ENCODE assay signal across 12 cellular contexts in genomic region chr1:22204989-22205913, GRCh38.
DNase-seq lines count a peak whose midpoint lies in the region; ATAC-seq, FAIRE-seq and TF ChIP-seq lines count a peak whose summit lies in the region.
"Had no signal": no experiment of that assay in that cellular context is flagged by ENCODE, and none has a peak within 500 bp of the region (broad histone marks: within the 10 kb centered on the region; RNA-seq: fewer than 3 reads in every experiment).

No MANE protein-coding gene starts in this region.

- no peaks in the 10 kb centered on the region for H3K4me1 ChIP-seq in HEK293 (ENCODE audit: control insufficient read depth, insufficient read depth, low read length)
- no peaks in the 10 kb centered on the region for H3K4me1 ChIP-seq in adrenal gland (replicated peaks in 1 of 2)
- H3K4me1 ChIP-seq in left lung: peaks cover 5 to 6% of the 10 kb centered on the region in 2 donors

- POLR2A ChIA-PET in HEK293 (lab: Yijun Ruan, JAX): no interaction called here

- TF ChIP-seq CTCF in HEK293 (tag by site-specific recombination; IDR thresholded peaks at IDR 0.05) (no peak), adrenal gland (IDR thresholded peaks at IDR 0.05) (no peak), left lung (IDR thresholded peaks at IDR 0.05) (no peak)

- no peak for FAIRE-seq in GM19239 (lab: Jason Lieb, UNC)
- FAIRE-seq: TTC549 had no signal

- H3K4me3 ChIP-seq in HEK293 (ENCODE audit: low read depth, low read length): no peak overlapping the region
- H3K4me3 ChIP-seq in adrenal gland: no peak overlapping the region
- H3K4me3 ChIP-seq in left lung: no peak overlapping the region

- ATAC-seq in left lung (peak; percentile 16), GM21423 (IDR thresholded peaks at IDR 0.05; ENCODE audit: unreplicated experiment) (no peak)
- ATAC-seq: activated CD8-positive, alpha-beta T cell treated with anti-CD3 and anti-CD28 coated beads, Interleukin-2, amount 10 ng/mL, durations not matched to agents 7 days and 5 days had no signal

- H3K36me3 ChIP-seq in HEK293 (ENCODE audit: control insufficient read depth in 2 of 2, insufficient read depth in 1 of 2, low read length in 2 of 2) (no peaks in the 10 kb centered on the region), adrenal gland (replicated peaks in 1 of 2) (no peaks in the 10 kb centered on the region), left lung (no peaks in the 10 kb centered on the region)

- H3K9me3 ChIP-seq in HEK293 (ENCODE audit: control insufficient read depth, insufficient read depth, low read depth, low read length) (no peaks in the 10 kb centered on the region), adrenal gland (replicated peaks in 1 of 3) (no peaks in the 10 kb centered on the region), left lung (no peaks in the 10 kb centered on the region)

- intact Hi-C loops in adrenal gland (cut with DNase I): no loop called here
- intact Hi-C loops in left lung (cut with DNase I): no loop called here

- no peak for TF ChIP-seq POLR2A in adrenal gland (IDR thresholded peaks at IDR 0.05)

- 39 to 55% (median 48%) methylated on average over 14 to 15 of the region's 15 CpGs for WGBS in adrenal gland, 4 donors

- peak; percentile 18 for DNase-seq in A172 (ENCODE audit: low spot score)
- peak in 6 of 7 donors; percentile 48 to 85 (median 69) for DNase-seq in adrenal gland
- DNase-seq in left lung: peak in 1 of 2 donors; percentile 32
- no peak for DNase-seq in germinal center (ENCODE audit: low spot score)
- no peak for DNase-seq in OCI-M1 (lab: John Stamatoyannopoulos, UW)
- DNase-seq in GM19239 (ENCODE audit: insufficient read length, low spot score): no peak
- DNase-seq: activated CD8-positive, alpha-beta T cell treated with anti-CD3 and anti-CD28 coated beads, Interleukin-2, amount 10 ng/mL, durations not matched to agents 7 days and 5 days; activated gamma-delta T cell treated with Interleukin-2 at 50 U/mL for 16 hours; DMS153 had no signal

- H3K27me3 ChIP-seq in adrenal gland (no peaks in the 10 kb centered on the region), left lung (peaks cover 17 to 49% of the 10 kb centered on the region in 2 donors)

- CTCF ChIA-PET in HEK293 (lab: Yijun Ruan, JAX): interaction anchor here (0.7 to 1.4 kb wide), 3 partner anchors 69 to 725 kb away, joined by 3 read pairs; no protein-coding TSS in a partner anchor

- H3K27ac ChIP-seq in HEK293 (ENCODE audit: extremely low read depth, low read depth, low read length) (no peak overlapping the region), adrenal gland (no peak overlapping the region), left lung (no peak overlapping the region)

TF ChIP-seq in HEK293, 187 proteins besides CTCF, POLR2A, EP300 and RAD21:
- TF ChIP-seq ZNF426 (tag by site-specific recombination; IDR thresholded peaks at IDR 0.05): no peak
- TF ChIP-seq YY2 (tag by site-specific recombination; IDR thresholded peaks at IDR 0.05): no peak
- no peak for TF ChIP-seq ZNF423 (tag by site-specific recombination; IDR thresholded peaks at IDR 0.05)
- TF ChIP-seq PRDM10 (tag by site-specific recombination; IDR thresholded peaks at IDR 0.05): peak; percentile 36
- TF ChIP-seq ZEB2 (tag by site-specific recombination; IDR thresholded peaks at IDR 0.05): no peak
- TF ChIP-seq AEBP2 (tag by site-specific recombination; IDR thresholded peaks at IDR 0.05; ENCODE audit: borderline replicate concordance): no peak
- 0 out of 2 replicates have a peak, but pooled peaks have one; percentile 29 for TF ChIP-seq ZNF24 (tag by site-specific recombination; IDR thresholded peaks at IDR 0.05)
- no peak for TF ChIP-seq ZNF221 (tag by site-specific recombination; IDR thresholded peaks at IDR 0.05; ENCODE audit: borderline replicate concordance)
- no peak for TF ChIP-seq ZNF501 (tag by site-specific recombination; IDR thresholded peaks at IDR 0.05)
- no peak for TF ChIP-seq ZIC2 (tag by site-specific recombination; IDR thresholded peaks at IDR 0.05)
- no peak for TF ChIP-seq ZNF626 (tag by site-specific recombination; IDR thresholded peaks at IDR 0.05)
- TF ChIP-seq ZNF362 (tag by site-specific recombination; IDR thresholded peaks at IDR 0.05): no peak
- TF ChIP-seq ZNF624 (tag by site-specific recombination; IDR thresholded peaks at IDR 0.05): no peak

Comparison
In these comparisons a context has a peak if more than half of its experiments do, and no peak if none do; other contexts are left out.
1. DNase-seq: peak in A172 (single experiment) and adrenal gland (6 of 7); none in germinal center (single experiment), OCI-M1 (single experiment) and GM19239 (single experiment).